ENCODE assay signal across 23 cellular contexts in genomic region chr1:2834741-2835564, GRCh38.
"Had no signal": no experiment of that assay in that cellular context is flagged by ENCODE, and none has a peak within 500 bp of the region (broad histone marks: within the 10 kb centered on the region; RNA-seq: fewer than 3 reads in every experiment).

No MANE protein-coding gene starts in this region.

- H3K4me3 ChIP-seq: MG63, SJSA1, SK-N-MC had no signal

- H3K36me3 ChIP-seq: MG63, SJSA1 had no signal

- H3K4me1 ChIP-seq: SJSA1 had no signal

- H3K27me3 ChIP-seq: SJSA1 had no signal

- ATAC-seq: HepG2 had no signal

- DNase-seq: IMR-90, Karpas-422, KG1, MG63, NCI-H1092, NCI-H1105 treated with DMSO at 0.1 percent for 48 hours, NCI-H1417 treated with DMSO at 0.1 percent for 48 hours, NCI-H146, NCI-H1694 treated with DMSO at 0.1 percent for 48 hours, NCI-H2029, NCI-H2081 treated with DMSO at 0.1 percent for 48 hours, NCI-H2171, NCI-H226, NCI-H446, NCI-H510A, NCI-H524 treated with DMSO at 0.1 percent for 48 hours, NCI-H69, NCI-H774, RPMI8226, SIG-M5 had no signal

- H3K27ac ChIP-seq: SJSA1, SK-N-MC had no signal

- H3K9me3 ChIP-seq: MG63 had no signal
